Comparison of ENCODE assay signal across 8 cellular contexts in genomic region chr1:100868364-100868995, GRCh38. TPM values are rescaled to one million over a fixed set of nuclear protein-coding genes. Genes with fewer than 3 reads are reported as not detected.
DNase-seq lines count a peak whose midpoint lies in the region; ATAC-seq and TF ChIP-seq lines count a peak whose summit lies in the region.

No MANE protein-coding gene starts in this region.

- no peak overlapping the region for H4K5ac ChIP-seq in H9 (ENCODE audit: insufficient read length, low read depth, low read length)

- H3K4me1 ChIP-seq in H9 (ENCODE audit: insufficient read depth, low read length) (no peaks in the 10 kb centered on the region), gastrocnemius medialis (peaks cover 0 to 4% of the 10 kb centered on the region in 2 donors)

- no peaks in the 10 kb centered on the region for H3K79me2 ChIP-seq in H9 (ENCODE audit: insufficient read depth, low read length)

- no peaks in the 10 kb centered on the region for H4K20me1 ChIP-seq in H9 (ENCODE audit: control insufficient read depth, insufficient read depth, insufficient read length)

- H2BK5ac ChIP-seq in H9 (ENCODE audit: insufficient read length, low read length) = no peak overlapping the region

- H3K27ac Mint-ChIP-seq in CD14-positive monocyte = no peak overlapping the region
- no peak overlapping the region for H3K27ac Mint-ChIP-seq in H9

- H3K9ac ChIP-seq in H9 (ENCODE audit: extremely low read depth, insufficient read length, low read length) = no peak overlapping the region

- no peak overlapping the region for H3K14ac ChIP-seq in H9 (ENCODE audit: insufficient read depth, low read length)

- H3K27me3 ChIP-seq in H9 (ENCODE audit: insufficient read depth, low read length) (no peaks in the 10 kb centered on the region), gastrocnemius medialis (no peaks in the 10 kb centered on the region)

- in situ Hi-C loops in gastrocnemius medialis (cut with MboI; ENCODE audit: low sequenced_read_pairs in 4 of 4) = loop anchor here (5.0 to 25.0 kb wide), 8 partner anchors 256 to 1064 kb away; no protein-coding TSS in a partner anchor

- no peak for TF ChIP-seq POLR2A in gastrocnemius medialis (IDR thresholded peaks at IDR 0.05)

- H3K56ac ChIP-seq in H9 (ENCODE audit: insufficient read length, low read depth, low read length) = no peak overlapping the region

- no peak for ATAC-seq in gastrocnemius medialis
- ATAC-seq in HG02798 (IDR thresholded peaks at IDR 0.05; ENCODE audit: poor library complexity, unreplicated experiment) = no peak

- no peaks in the 10 kb centered on the region for H3K36me3 Mint-ChIP-seq in CD14-positive monocyte
- no peaks in the 10 kb centered on the region; a peak in 1 of 7 replicates for H3K36me3 Mint-ChIP-seq in H9 (ENCODE audit: insufficient read depth in 1 of 3, low read depth in 3 of 3)

- no peak overlapping the region for H2BK12ac ChIP-seq in H9 (ENCODE audit: insufficient read length, low read depth, low read length)

- no CpG with 5 or more reads among the region's 7 CpGs for WGBS in H9 (ENCODE audit: extremely low coverage, insufficient read length, low lambda C conversion rate)

- no peak overlapping the region for H3K4me3 Mint-ChIP-seq in CD14-positive monocyte
- H3K4me3 Mint-ChIP-seq in H9 = no peak overlapping the region

- intact Hi-C loops in CD14-positive monocyte (cut with micrococcal nuclease) (loop anchor here (5.0 kb wide), 2 partner anchors 406 to 1051 kb away; no protein-coding TSS in a partner anchor), gastrocnemius medialis (cut with DNase I; ENCODE audit: low total_unique reads) (loop anchor here (2.0 to 5.0 kb wide), 2 partner anchors 261 to 406 kb away; no protein-coding TSS in a partner anchor)

- DNase-seq in CD14-positive monocyte (ENCODE audit: low spot score) = no peak
- DNase-seq in H9 = no peak
- peak; percentile 25 for DNase-seq in RWPE1 (ENCODE audit: low spot score)
- DNase-seq in fibroblast of pulmonary artery (ENCODE audit: low read depth) = peak; percentile 78
- no peak for DNase-seq in gastrocnemius medialis
- no peak for DNase-seq in activated T-cell treated with anti-CD3 and anti-CD28 coated beads for 4 hours
- no peak for DNase-seq in stimulated activated CD4-positive, alpha-beta T cell treated with anti-CD3 and anti-CD28 coated beads, Interleukin-2, amount 100 ng/mL, for 24 hours

- H2BK20ac ChIP-seq in H9 (ENCODE audit: low read depth, low read length, poor library complexity, severe bottlenecking) = no peak overlapping the region

- no peak overlapping the region for H3K4ac ChIP-seq in H9 (ENCODE audit: low read depth, low read length)

- H2AFZ ChIP-seq in H9 (ENCODE audit: low read length) = no peak overlapping the region

- no peak overlapping the region for H3K18ac ChIP-seq in H9 (ENCODE audit: insufficient read length, low read depth, low read length)

- H2BK15ac ChIP-seq in H9 (ENCODE audit: low read depth, low read length) = no peak overlapping the region

- no peak overlapping the region for H4K91ac ChIP-seq in H9 (ENCODE audit: insufficient read length, low read depth, low read length)

- CTCF ChIA-PET in RWPE1 (lab: Yijun Ruan, JAX) = interaction anchor here (0.5 to 1.9 kb wide), 9 partner anchors 11 to 658 kb away, joined by 3 to 15 read pairs (median 3); no protein-coding TSS in a partner anchor

- H2BK120ac ChIP-seq in H9 (ENCODE audit: low read depth, low read length, poor library complexity, severe bottlenecking) = no peak overlapping the region

- no peak overlapping the region for H3K4me2 ChIP-seq in H9 (ENCODE audit: insufficient read depth, insufficient read length, low read length)

- POLR2A ChIA-PET in RWPE1 (lab: Yijun Ruan, JAX; ENCODE audit: low non-redundant PET) = no interaction called here

- H3K4me1 Mint-ChIP-seq in CD14-positive monocyte (no peaks in the 10 kb centered on the region), H9 (peaks cover 8 to 13% of the 10 kb centered on the region in 2 experiments; a peak in 3 of 4 replicates)

- H3K27ac ChIP-seq in H9 (ENCODE audit: insufficient read length, low read depth, low read length) (no peak overlapping the region), RWPE1 (no peak overlapping the region), gastrocnemius medialis (no peak overlapping the region)

- H3T11ph ChIP-seq in H9 (ENCODE audit: low read length) = no peak overlapping the region

- H4K8ac ChIP-seq in H9 (replicated peaks; ENCODE audit: insufficient read length, low read depth, low read length) = no peak overlapping the region

- H3K9me3 ChIP-seq in H9 (ENCODE audit: control insufficient read depth, low read depth, low read length) (no peaks in the 10 kb centered on the region), gastrocnemius medialis (no peaks in the 10 kb centered on the region)

- H3K9me3 Mint-ChIP-seq in CD14-positive monocyte = no peaks in the 10 kb centered on the region
- no peaks in the 10 kb centered on the region for H3K9me3 Mint-ChIP-seq in H9

- H3K4me3 ChIP-seq in fibroblast of pulmonary artery (replicated peaks; ENCODE audit: low read depth, low read length) = no peak overlapping the region
- H3K4me3 ChIP-seq in gastrocnemius medialis = no peak overlapping the region

- no peak overlapping the region for H3K23ac ChIP-seq in H9 (ENCODE audit: insufficient read length, low read depth, low read length)

- H3K36me3 ChIP-seq in gastrocnemius medialis = no peaks in the 10 kb centered on the region

- H3K27me3 Mint-ChIP-seq in CD14-positive monocyte (ENCODE audit: low read depth in 3 of 3) = no peaks in the 10 kb centered on the region
- H3K27me3 Mint-ChIP-seq in H9 (ENCODE audit: low read depth) = no peaks in the 10 kb centered on the region; the same call in 1 of the 2 replicates

- TF ChIP-seq CTCF in CD14-positive monocyte (IDR thresholded peaks at IDR 0.05) (peak; percentile 76), H9 (conservative IDR thresholded peaks at IDR 0.05) (peak; percentile 82), RWPE1 (conservative IDR thresholded peaks at IDR 0.05; ENCODE audit: low read depth) (peak; percentile 77), fibroblast of pulmonary artery (IDR thresholded peaks at IDR 0.05; ENCODE audit: low read length, missing control alignments) (peak; percentile 58), gastrocnemius medialis (IDR thresholded peaks at IDR 0.05 in 4 of 5, conservative IDR thresholded peaks at IDR 0.05 in 1 of 5) (peak; percentile 29 to 67 (median 64))

- no peaks in the 10 kb centered on the region for H3K23me2 ChIP-seq in H9 (ENCODE audit: insufficient read length, low read depth, low read length, poor library complexity, severe bottlenecking)

- no peak overlapping the region for H2AK5ac ChIP-seq in H9 (ENCODE audit: insufficient read length, low read length)

- no peaks in the 10 kb centered on the region for H3K79me1 ChIP-seq in H9 (ENCODE audit: insufficient read depth, low read depth, low read length, poor library complexity, severe bottlenecking)

RNA-seq across cellular contexts. Expression of gene EXTL2, which starts 26.2 kb away (rescaled TPM):
- polyA plus RNA-seq in CD14-positive monocyte = 1 to 10 TPM in 1 of 2 donors, under 1 TPM in 1; 0.92 to 1.2 TPM
- total RNA-seq in H9 (2021) (36.3 and 37.9 TPM in 2 replicates), gastrocnemius medialis (1 to 10 TPM; 1.7 to 4.9 (median 3.4) TPM)

RNA-seq across cellular contexts. Expression of gene SLC30A7, which starts 27.4 kb away (rescaled TPM):
- 10 to 100 TPM; 17.6 to 23.3 TPM for polyA plus RNA-seq in CD14-positive monocyte
- 25.6 and 26.6 TPM in 2 replicates for total RNA-seq in H9 (2021)
- total RNA-seq in gastrocnemius medialis = 1 to 10 TPM; 1.5 to 6.2 (median 3.5) TPM

Comparison
In these comparisons a context has a peak if more than half of its experiments do, and no peak if none do; other contexts are left out.
1. DNase-seq: peak in RWPE1 (single experiment) and fibroblast of pulmonary artery (single experiment); none in CD14-positive monocyte (single experiment), H9 (single experiment), gastrocnemius medialis (0 of 2), activated T-cell treated with anti-CD3 and anti-CD28 coated beads for 4 hours (single experiment) and stimulated activated CD4-positive, alpha-beta T cell treated with anti-CD3 and anti-CD28 coated beads, Interleukin-2, amount 100 ng/mL, for 24 hours (0 of 2).
2. Peak in every context shown above with its lines, with median percentiles within 50 percentile points of each other: CTCF ChIP-seq.